1 cellular context compared by ENCODE assay signal in the genomic region with DNA sequence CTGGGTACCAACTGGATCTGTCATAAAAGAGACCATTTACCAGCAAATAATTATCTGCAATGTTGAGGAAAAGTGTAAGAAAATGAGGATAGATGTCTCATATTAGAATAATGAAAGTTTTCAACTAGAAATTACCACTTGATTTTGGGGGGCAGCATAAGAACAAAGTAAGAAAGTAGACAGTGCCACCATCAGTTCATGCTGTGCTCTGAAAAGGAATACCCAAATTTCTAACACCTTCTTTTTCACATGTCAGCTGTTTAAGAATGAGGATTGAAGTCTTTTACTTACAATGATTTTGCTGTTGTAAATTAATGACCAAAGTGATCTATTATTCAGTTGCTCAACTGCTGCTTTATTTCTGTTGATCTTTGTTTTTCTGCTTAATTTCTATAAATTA.
TF ChIP-seq lines count a peak whose summit lies in the region.

No MANE protein-coding gene starts in this region.

TF ChIP-seq in SK-N-SH treated with all-trans-retinoic acid at 6 μM for 48 hours, 23 proteins besides CTCF, POLR2A, EP300 and RAD21 (continued from another document):
- no peak for TF ChIP-seq ZC3H10 (CRISPR knock-in tag; IDR thresholded peaks at IDR 0.05)
- no peak for TF ChIP-seq TOX (CRISPR knock-in tag; IDR thresholded peaks at IDR 0.05; ENCODE audit: borderline replicate concordance)
- TF ChIP-seq ZNF8 (CRISPR knock-in tag; IDR thresholded peaks at IDR 0.05) = no peak
- no peak for TF ChIP-seq PPARA (CRISPR knock-in tag; IDR thresholded peaks at IDR 0.05; ENCODE audit: borderline replicate concordance)
- TF ChIP-seq, protein P1, sequence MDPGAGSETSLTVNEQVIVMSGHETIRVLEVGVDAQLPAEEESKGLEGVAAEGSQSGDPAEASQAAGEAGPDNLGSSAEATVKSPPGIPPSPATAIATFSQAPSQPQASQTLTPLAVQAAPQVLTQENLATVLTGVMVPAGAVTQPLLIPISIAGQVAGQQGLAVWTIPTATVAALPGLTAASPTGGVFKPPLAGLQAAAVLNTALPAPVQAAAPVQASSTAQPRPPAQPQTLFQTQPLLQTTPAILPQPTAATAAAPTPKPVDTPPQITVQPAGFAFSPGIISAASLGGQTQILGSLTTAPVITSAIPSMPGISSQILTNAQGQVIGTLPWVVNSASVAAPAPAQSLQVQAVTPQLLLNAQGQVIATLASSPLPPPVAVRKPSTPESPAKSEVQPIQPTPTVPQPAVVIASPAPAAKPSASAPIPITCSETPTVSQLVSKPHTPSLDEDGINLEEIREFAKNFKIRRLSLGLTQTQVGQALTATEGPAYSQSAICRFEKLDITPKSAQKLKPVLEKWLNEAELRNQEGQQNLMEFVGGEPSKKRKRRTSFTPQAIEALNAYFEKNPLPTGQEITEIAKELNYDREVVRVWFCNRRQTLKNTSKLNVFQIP (CRISPR knock-in tag; IDR thresholded peaks at IDR 0.05; ENCODE audit: borderline replicate concordance, low read depth) = no peak
- TF ChIP-seq OSR1 (CRISPR knock-in tag; IDR thresholded peaks at IDR 0.05) = no peak
